Comparison of ENCODE assay signal across 8 cellular contexts in genomic region chr17:4554997-4555799, GRCh38.
DNase-seq lines count a peak whose midpoint lies in the region; TF ChIP-seq lines count a peak whose summit lies in the region.

A gene with protein sequence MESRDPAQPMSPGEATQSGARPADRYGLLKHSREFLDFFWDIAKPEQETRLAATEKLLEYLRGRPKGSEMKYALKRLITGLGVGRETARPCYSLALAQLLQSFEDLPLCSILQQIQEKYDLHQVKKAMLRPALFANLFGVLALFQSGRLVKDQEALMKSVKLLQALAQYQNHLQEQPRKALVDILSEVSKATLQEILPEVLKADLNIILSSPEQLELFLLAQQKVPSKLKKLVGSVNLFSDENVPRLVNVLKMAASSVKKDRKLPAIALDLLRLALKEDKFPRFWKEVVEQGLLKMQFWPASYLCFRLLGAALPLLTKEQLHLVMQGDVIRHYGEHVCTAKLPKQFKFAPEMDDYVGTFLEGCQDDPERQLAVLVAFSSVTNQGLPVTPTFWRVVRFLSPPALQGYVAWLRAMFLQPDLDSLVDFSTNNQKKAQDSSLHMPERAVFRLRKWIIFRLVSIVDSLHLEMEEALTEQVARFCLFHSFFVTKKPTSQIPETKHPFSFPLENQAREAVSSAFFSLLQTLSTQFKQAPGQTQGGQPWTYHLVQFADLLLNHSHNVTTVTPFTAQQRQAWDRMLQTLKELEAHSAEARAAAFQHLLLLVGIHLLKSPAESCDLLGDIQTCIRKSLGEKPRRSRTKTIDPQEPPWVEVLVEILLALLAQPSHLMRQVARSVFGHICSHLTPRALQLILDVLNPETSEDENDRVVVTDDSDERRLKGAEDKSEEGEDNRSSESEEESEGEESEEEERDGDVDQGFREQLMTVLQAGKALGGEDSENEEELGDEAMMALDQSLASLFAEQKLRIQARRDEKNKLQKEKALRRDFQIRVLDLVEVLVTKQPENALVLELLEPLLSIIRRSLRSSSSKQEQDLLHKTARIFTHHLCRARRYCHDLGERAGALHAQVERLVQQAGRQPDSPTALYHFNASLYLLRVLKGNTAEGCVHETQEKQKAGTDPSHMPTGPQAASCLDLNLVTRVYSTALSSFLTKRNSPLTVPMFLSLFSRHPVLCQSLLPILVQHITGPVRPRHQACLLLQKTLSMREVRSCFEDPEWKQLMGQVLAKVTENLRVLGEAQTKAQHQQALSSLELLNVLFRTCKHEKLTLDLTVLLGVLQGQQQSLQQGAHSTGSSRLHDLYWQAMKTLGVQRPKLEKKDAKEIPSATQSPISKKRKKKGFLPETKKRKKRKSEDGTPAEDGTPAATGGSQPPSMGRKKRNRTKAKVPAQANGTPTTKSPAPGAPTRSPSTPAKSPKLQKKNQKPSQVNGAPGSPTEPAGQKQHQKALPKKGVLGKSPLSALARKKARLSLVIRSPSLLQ (N-terminal part only) (minus strand): TSS chr17:4555384. CDS start chr17:4555324, 60 bp downstream.

- peaks cover 19% of the 10 kb centered on the region for H3K36me3 Mint-ChIP-seq in activated naive CD4-positive, alpha-beta T cell treated with anti-CD3 and anti-CD28 coated beads, Interleukin-2, amount 10 ng/mL, durations not matched to agents 7 days and 5 days

- CTCF ChIA-PET in activated naive CD4-positive, alpha-beta T cell treated with anti-CD3 and anti-CD28 coated beads, Interleukin-2, amount 10 ng/mL, durations not matched to agents 7 days and 5 days (lab: Charles Lee): interaction anchor here (2.5 to 3.3 kb wide), 2 partner anchors 10 to 12 kb away, joined by 8 to 12 read pairs; no protein-coding TSS in a partner anchor

- H3K36me3 ChIP-seq in SK-N-MC (ENCODE audit: insufficient read depth, low read length): peaks cover 41% of the 10 kb centered on the region

- no peaks in the 10 kb centered on the region for H3K9me3 ChIP-seq in SK-N-MC (ENCODE audit: low read depth, low read length)

- peak within 1 kb of the TSS; percentile 82 for H3K27ac ChIP-seq in SK-N-MC

- peaks cover 33% of the 10 kb centered on the region for H3K4me1 Mint-ChIP-seq in activated naive CD4-positive, alpha-beta T cell treated with anti-CD3 and anti-CD28 coated beads, Interleukin-2, amount 10 ng/mL, durations not matched to agents 7 days and 5 days

- H3K27me3 Mint-ChIP-seq in activated naive CD4-positive, alpha-beta T cell treated with anti-CD3 and anti-CD28 coated beads, Interleukin-2, amount 10 ng/mL, durations not matched to agents 7 days and 5 days: no peaks in the 10 kb centered on the region

- peak within 1 kb of the TSS; percentile 93 for H3K27ac Mint-ChIP-seq in activated naive CD4-positive, alpha-beta T cell treated with anti-CD3 and anti-CD28 coated beads, Interleukin-2, amount 10 ng/mL, durations not matched to agents 7 days and 5 days

- H3K4me3 ChIP-seq in HFF-Myc (replicated peaks; ENCODE audit: low read depth, low read length) (peak within 1 kb of the TSS; percentile 93), NB4 (ENCODE audit: low read depth, low read length) (peak within 1 kb of the TSS; percentile 90), SK-N-MC (peak within 1 kb of the TSS; percentile 99)

- TF ChIP-seq CTCF in HFF-Myc (IDR thresholded peaks at IDR 0.05; ENCODE audit: low read depth, low read length, missing control alignments): peak; percentile 31
- TF ChIP-seq CTCF in NB4 (IDR thresholded peaks at IDR 0.05; ENCODE audit: low read depth, low read length): no peak

- peak within 1 kb of the TSS; percentile 84 for H3K4me3 Mint-ChIP-seq in activated naive CD4-positive, alpha-beta T cell treated with anti-CD3 and anti-CD28 coated beads, Interleukin-2, amount 10 ng/mL, durations not matched to agents 7 days and 5 days

- DNase-seq in GM04504 (ENCODE audit: low read depth): peak; percentile 89
- DNase-seq in HFF-Myc (ENCODE audit: extremely low read depth, low read depth): peak; percentile 85
- peak; percentile 93 for DNase-seq in NB4 (ENCODE audit: low read depth)
- peak; percentile 35 for DNase-seq in SK-N-MC (ENCODE audit: low read depth, low spot score)
- peak; percentile 98 for DNase-seq in activated naive CD4-positive, alpha-beta T cell treated with anti-CD3 and anti-CD28 coated beads, Interleukin-2, amount 10 ng/mL, durations not matched to agents 7 days and 5 days
- DNase-seq in germinal center (ENCODE audit: low spot score): peak; percentile 98
- peak; percentile 61 for DNase-seq in non-pigmented ciliary epithelial cell (ENCODE audit: low read depth)
- DNase-seq in superior temporal gyrus (ENCODE audit: extremely low spot score): peak; percentile 97

- H3K9ac ChIP-seq in SK-N-MC (ENCODE audit: insufficient read length): peak within 1 kb of the TSS; percentile 93

- no peaks in the 10 kb centered on the region for H3K9me3 Mint-ChIP-seq in activated naive CD4-positive, alpha-beta T cell treated with anti-CD3 and anti-CD28 coated beads, Interleukin-2, amount 10 ng/mL, durations not matched to agents 7 days and 5 days

- peak; percentile 86 for TF ChIP-seq POLR2A in NB4 (IDR thresholded peaks at IDR 0.05; ENCODE audit: extremely low read depth, insufficient read length)

Comparison
In these comparisons a context has a peak if more than half of its experiments do, and no peak if none do; other contexts are left out.
1. Peak in every context shown above with its lines: DNase-seq, H3K4me3 ChIP-seq and H3K27ac ChIP-seq.
2. DNase-seq: peak in every context shown above with its lines; median percentile 98 in activated naive CD4-positive, alpha-beta T cell treated with anti-CD3 and anti-CD28 coated beads, Interleukin-2, amount 10 ng/mL, durations not matched to agents 7 days and 5 days; 98 in germinal center; 97 in superior temporal gyrus; 93 in NB4; 89 in GM04504; 85 in HFF-Myc; 61 in non-pigmented ciliary epithelial cell; 35 in SK-N-MC.